ENCODE assay signal across 8 cellular contexts in the genomic region with DNA sequence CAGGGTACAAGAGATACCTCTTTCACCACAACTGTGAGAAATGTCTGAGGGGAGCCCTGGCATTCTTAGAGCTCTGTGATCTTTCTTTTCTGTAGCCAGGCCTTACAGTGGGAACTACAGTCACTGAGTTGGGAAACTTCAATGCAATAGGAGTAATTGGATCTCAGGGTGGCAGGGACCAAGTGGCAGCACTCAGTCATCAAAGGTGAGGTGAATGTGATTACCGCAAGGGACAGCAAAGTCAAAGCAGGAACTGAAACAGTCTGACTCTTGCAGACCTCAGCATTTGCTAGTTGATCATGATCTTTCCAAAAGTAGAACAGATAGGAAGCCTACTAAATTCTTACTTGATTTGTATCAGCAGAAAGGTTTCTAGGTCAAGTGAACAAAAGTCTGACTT. TPM values are rescaled to one million over a fixed set of nuclear protein-coding genes. Genes with fewer than 3 reads are reported as not detected.
DNase-seq lines count a peak whose midpoint lies in the region; ATAC-seq and TF ChIP-seq lines count a peak whose summit lies in the region.

No MANE protein-coding gene starts in this region.

- no peaks in the 10 kb centered on the region for H3K36me3 Mint-ChIP-seq in neural progenitor cell

- H3K9me3 ChIP-seq in HUES6 (ENCODE audit: control insufficient read depth, insufficient read depth, low read depth, low read length) (no peaks in the 10 kb centered on the region), neural progenitor cell (ENCODE audit: low read depth) (no peaks in the 10 kb centered on the region)

- ATAC-seq in GM21737 (IDR thresholded peaks at IDR 0.05; ENCODE audit: unreplicated experiment) = peak; percentile 83

- H3K79me2 ChIP-seq in neural progenitor cell (ENCODE audit: low read depth) = no peaks in the 10 kb centered on the region

- no peaks in the 10 kb centered on the region for H4K20me1 ChIP-seq in neural progenitor cell (ENCODE audit: low read depth)

- no peaks in the 10 kb centered on the region for H3K9me3 Mint-ChIP-seq in neural progenitor cell

- H3K9ac ChIP-seq in HUES6 (ENCODE audit: low read length) (peak overlapping the region; percentile 70), neural progenitor cell (no peak overlapping the region)

- peaks cover 33% of the 10 kb centered on the region for H3K4me1 Mint-ChIP-seq in neural progenitor cell

- no peaks in the 10 kb centered on the region for H3K36me3 ChIP-seq in HUES6 (ENCODE audit: control insufficient read depth, insufficient read depth, low read length)
- H3K36me3 ChIP-seq in neural progenitor cell = no peaks in the 10 kb centered on the region

- H2AFZ ChIP-seq in neural progenitor cell (replicated peaks) = no peak overlapping the region

- H3K27me3 ChIP-seq in HUES6 (ENCODE audit: control insufficient read depth, insufficient read depth, low read length) (no peaks in the 10 kb centered on the region), neural progenitor cell (no peaks in the 10 kb centered on the region)

- H3K27ac Mint-ChIP-seq in neural progenitor cell = no peak overlapping the region

- H3K4me2 ChIP-seq in neural progenitor cell = peak overlapping the region; percentile 70

- peaks cover 27% of the 10 kb centered on the region for H3K4me1 ChIP-seq in HUES6 (ENCODE audit: control insufficient read depth, insufficient read depth, low read length)
- peaks cover 38% of the 10 kb centered on the region for H3K4me1 ChIP-seq in neural progenitor cell

- H3K4me3 Mint-ChIP-seq in neural progenitor cell = no peak overlapping the region

- peaks cover 37% of the 10 kb centered on the region for H3F3A ChIP-seq in neural progenitor cell (ENCODE audit: low read depth)

- DNase-seq in activated CD4-positive, alpha-beta T cell treated with anti-CD3 and anti-CD28 coated beads for 48 hours = peak; percentile 48
- no peak for DNase-seq in activated CD4-positive, alpha-beta T cell treated with anti-CD3 and anti-CD28 coated beads for 4 hours
- DNase-seq in neural progenitor cell (ENCODE audit: low spot score) = no peak
- no peak for DNase-seq in NCI-H2107 (lab: John Stamatoyannopoulos, UW)
- no peak for DNase-seq in HUDEP-2 (lab: John Stamatoyannopoulos, UW; ENCODE audit: unreplicated experiment in 76 of 76)
- DNase-seq in DMS153 treated with DMSO at 0.1 percent for 48 hours (lab: John Stamatoyannopoulos, UW; ENCODE audit: unreplicated experiment) = no peak

- TF ChIP-seq CTCF in neural progenitor cell (IDR thresholded peaks at IDR 0.05) = no peak

- H3K4me3 ChIP-seq in HUES6 (ENCODE audit: low read depth, low read length) (peak overlapping the region; percentile 50; the same call in 1 of the 2 replicates), neural progenitor cell (no peak overlapping the region)

- H3K27ac ChIP-seq in HUES6 (ENCODE audit: low read depth, low read length) (peak overlapping the region; percentile 82; the same call in 1 of the 2 replicates), neural progenitor cell (peak overlapping the region; percentile 90)

- H3K27me3 Mint-ChIP-seq in neural progenitor cell (ENCODE audit: insufficient read depth, low read depth) = peaks cover 2% of the 10 kb centered on the region

RNA-seq across cellular contexts. Expression of a gene that starts 7.3 kb away (rescaled TPM):
- total RNA-seq in neural progenitor cell (ENCODE audit: low replicate concordance) = 10.4 and 11.1 TPM in 2 replicates
